In the genomic region with DNA sequence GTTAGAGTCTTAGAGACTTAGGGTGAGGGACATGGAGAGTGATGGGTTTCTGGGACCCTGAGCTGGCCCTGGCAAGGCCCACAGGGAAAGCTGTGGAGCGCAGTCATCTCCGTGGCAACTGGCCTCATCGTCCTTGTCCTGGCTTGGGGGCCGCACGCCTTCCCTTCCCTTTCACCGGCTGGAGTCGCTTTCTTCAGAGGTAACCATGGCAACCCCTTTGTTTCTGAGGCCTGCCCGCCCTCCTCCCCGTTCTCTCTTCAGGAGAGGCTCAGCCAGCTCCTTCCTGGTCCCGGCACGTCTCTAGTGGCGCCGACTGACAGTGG, we compare ENCODE assay signal across 1 cellular context.
TF ChIP-seq lines count a peak whose summit lies in the region.

No MANE protein-coding gene starts in this region.

TF ChIP-seq in SK-N-SH, 30 proteins besides CTCF, POLR2A, EP300 and RAD21:
- TF ChIP-seq MAX (IDR thresholded peaks at IDR 0.05; ENCODE audit: low read depth), result no peak
- TF ChIP-seq YY1 (IDR thresholded peaks at IDR 0.05; ENCODE audit: low read depth), result no peak
- TF ChIP-seq FOSL2 (IDR thresholded peaks at IDR 0.05; ENCODE audit: borderline replicate concordance, low read depth), result no peak
- no peak for TF ChIP-seq EZH2phosphoT487 (IDR thresholded peaks at IDR 0.05; ENCODE audit: borderline replicate concordance, low read depth)
